In genomic region chr18:6719914-6720692, GRCh38 we compare ENCODE assay signal across 16 cellular contexts.
"Had no signal": no experiment of that assay in that cellular context is flagged by ENCODE, and none has a peak within 500 bp of the region (broad histone marks: within the 10 kb centered on the region; RNA-seq: fewer than 3 reads in every experiment).

No MANE protein-coding gene starts in this region.

- H3K36me3 Mint-ChIP-seq: T-cell had no signal

- ATAC-seq: activated T-cell treated with anti-CD3 and anti-CD28 coated beads, Interleukin-2, amount 50 U/mL, for 4 hours; right cardiac atrium; stimulated activated naive CD8-positive, alpha-beta T cell treated with anti-CD3 and anti-CD28 coated beads, Interleukin-15, Interleukin-2, amounts not matched to agents 100 U/mL and 50 U/mL, for 24 hours; T-cell had no signal

- H3K4me3 Mint-ChIP-seq: activated CD4-positive, alpha-beta memory T cell treated with anti-CD3 and anti-CD28 coated beads, Interleukin-2, amount 10 ng/mL, durations not matched to agents 7 days and 5 days; activated T-cell treated with anti-CD3 and anti-CD28 coated beads, Interleukin-2, amount 50 U/mL, for 4 hours; nephron progenitor cell; T-cell had no signal

- H3K4me1 Mint-ChIP-seq: activated CD4-positive, alpha-beta memory T cell treated with anti-CD3 and anti-CD28 coated beads, Interleukin-2, amount 10 ng/mL, durations not matched to agents 7 days and 5 days; nephron progenitor cell; T-cell had no signal

- H3K4me3 ChIP-seq: esophagus muscularis mucosa, transverse colon had no signal

- H3K27me3 Mint-ChIP-seq: activated CD4-positive, alpha-beta memory T cell treated with anti-CD3 and anti-CD28 coated beads, Interleukin-2, amount 10 ng/mL, durations not matched to agents 7 days and 5 days; progenitor cell of endocrine pancreas; T-cell had no signal

- H3K9me3 Mint-ChIP-seq: activated T-cell treated with anti-CD3 and anti-CD28 coated beads, Interleukin-2, amount 50 U/mL, for 4 hours; nephron progenitor cell had no signal

- DNase-seq: activated CD4-positive, alpha-beta memory T cell treated with anti-CD3 and anti-CD28 coated beads, Interleukin-2, amount 10 ng/mL, durations not matched to agents 7 days and 5 days; activated effector memory CD4-positive, alpha-beta T cell treated with Interleukin-2 at 50 U/mL for 16 hours; activated naive CD4-positive, alpha-beta T cell treated with anti-CD3 and anti-CD28 coated beads, Interleukin-2, amount 50 U/mL, for 16 hours; activated T-cell treated with anti-CD3 and anti-CD28 coated beads, Interleukin-2, amount 50 U/mL, for 4 hours; hypothalamus; nephron progenitor cell; occipital lobe; right cardiac atrium; small intestine; stimulated activated CD4-positive, alpha-beta T cell treated with anti-CD3 and anti-CD28 coated beads, Interleukin-4, amount 100 ng/mL, for 4 hours; stimulated activated CD8-positive, alpha-beta memory T cell treated with anti-CD3 and anti-CD28 coated beads, Interleukin-4, amount 100 ng/mL, for 48 hours; stimulated activated naive CD8-positive, alpha-beta T cell treated with anti-CD3 and anti-CD28 coated beads, Interleukin-15, Interleukin-2, amounts not matched to agents 100 U/mL and 50 U/mL, for 24 hours; T-cell; transverse colon had no signal

- H3K27ac Mint-ChIP-seq: activated CD4-positive, alpha-beta memory T cell treated with anti-CD3 and anti-CD28 coated beads, Interleukin-2, amount 10 ng/mL, durations not matched to agents 7 days and 5 days; nephron progenitor cell; progenitor cell of endocrine pancreas; T-cell had no signal

- H3K36me3 ChIP-seq: esophagus muscularis mucosa, transverse colon had no signal

- H3K27ac ChIP-seq: esophagus muscularis mucosa, transverse colon had no signal

- H3K9me3 ChIP-seq: esophagus muscularis mucosa, transverse colon had no signal
